In the genomic region with DNA sequence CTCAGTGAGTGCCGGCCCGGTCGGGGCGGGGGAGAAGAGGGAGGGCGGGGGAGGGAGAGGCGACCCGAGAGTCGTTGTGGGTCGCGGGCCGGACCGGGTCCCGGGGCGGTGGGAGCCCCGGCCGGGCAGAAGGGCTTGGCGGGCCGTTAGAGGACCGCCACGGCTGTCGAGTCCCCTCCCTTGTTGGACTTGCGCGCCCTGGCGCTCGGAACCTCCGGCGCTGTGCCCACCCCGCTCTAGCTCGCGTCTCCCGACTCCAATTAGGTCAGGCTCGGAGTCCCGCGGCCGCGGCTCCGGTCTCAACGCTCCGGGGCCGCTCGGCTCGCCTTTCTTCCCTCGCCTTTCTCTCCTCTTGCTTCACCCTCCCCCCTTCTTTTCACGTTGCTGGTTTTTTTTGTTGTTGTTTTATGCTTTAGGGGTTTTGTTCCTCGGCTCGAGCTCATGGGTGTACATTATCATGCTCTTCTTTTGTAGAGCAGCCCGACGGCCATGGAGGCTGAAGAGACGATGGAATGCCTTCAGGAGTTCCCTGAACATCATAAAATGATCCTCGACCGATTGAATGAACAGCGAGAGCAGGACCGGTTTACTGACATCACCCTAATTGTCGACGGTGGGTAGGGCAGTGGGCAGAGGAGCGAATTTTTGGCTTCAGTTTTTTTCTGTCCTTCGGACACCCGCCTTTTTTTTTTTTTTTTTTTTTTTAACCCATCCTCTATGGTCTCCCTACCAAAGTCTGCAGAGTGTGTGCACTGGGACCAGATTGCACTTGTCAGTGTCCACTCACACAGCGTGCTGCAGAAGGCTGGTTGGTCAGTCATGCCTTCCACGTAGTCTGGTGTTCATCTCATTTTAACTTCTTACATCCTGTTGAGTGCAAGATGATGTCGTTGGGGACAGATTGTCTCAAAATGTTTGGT, we compare ENCODE assay signal across 8 cellular contexts. TPM values are rescaled to one million over a fixed set of nuclear protein-coding genes. Genes with fewer than 3 reads are reported as not detected.
DNase-seq lines count a peak whose midpoint lies in the region; ATAC-seq, FAIRE-seq and TF ChIP-seq lines count a peak whose summit lies in the region.

No MANE protein-coding gene starts in this region.

- H3K36me3 Mint-ChIP-seq in astrocyte (ENCODE audit: low read depth, unreplicated experiment): peaks cover 4% of the 10 kb centered on the region

- in situ Hi-C loops in Caki2 (cut with HindIII; ENCODE audit: low pct_unique_long_range_greater_than_20kb, low sequenced_read_pairs): no loop called here

- peaks cover 13% of the 10 kb centered on the region for H3K4me1 Mint-ChIP-seq in astrocyte (ENCODE audit: low read depth, unreplicated experiment)

- H3K27ac Mint-ChIP-seq in astrocyte (ENCODE audit: unreplicated experiment): peak overlapping the region; percentile 96

- peak; percentile 44 for ATAC-seq in GM18907 (IDR thresholded peaks at IDR 0.05; ENCODE audit: unreplicated experiment)
- ATAC-seq in HG03095 (IDR thresholded peaks at IDR 0.05; ENCODE audit: unreplicated experiment): peak; percentile 34

- no peaks in the 10 kb centered on the region for H3K27me3 Mint-ChIP-seq in astrocyte (ENCODE audit: low read depth, unreplicated experiment)

- peaks cover 38% of the 10 kb centered on the region for H4K20me1 ChIP-seq in astrocyte (ENCODE audit: insufficient read depth, low read length)

- WGBS in iPS DF 6.9 (ENCODE audit: insufficient coverage, insufficient read length): no CpG with 5 or more reads among the region's 61 CpGs

- DNase-seq in Caki2 (ENCODE audit: low read depth): peak; percentile 41
- DNase-seq in NCI-H2227 treated with DMSO at 0.1 percent for 48 hours (lab: John Stamatoyannopoulos, UW): peak; percentile 88
- peak; percentile 60 for DNase-seq in astrocyte (ENCODE audit: low read depth)
- no peak for DNase-seq in iPS DF 6.9 (ENCODE audit: low read depth, low spot score)
- DNase-seq in skeletal muscle cell (ENCODE audit: low read depth): peak; percentile 21
- no peak for DNase-seq in activated CD8-positive, alpha-beta memory T cell treated with anti-CD3 and anti-CD28 coated beads for 24 hours

- peak overlapping the region; percentile 99 for H3K9ac ChIP-seq in astrocyte (ENCODE audit: low read length)

- H3K4me3 ChIP-seq in astrocyte (ENCODE audit: insufficient read depth, low read depth, low read length): peak overlapping the region; percentile 97
- H3K4me3 ChIP-seq in iPS DF 6.9 (ENCODE audit: low read length): peak overlapping the region; percentile 89
- H3K4me3 ChIP-seq in skeletal muscle cell (ENCODE audit: low read depth, low read length): peak overlapping the region; percentile 77

- FAIRE-seq in astrocyte (lab: Jason Lieb, UNC): no peak

- no peak for TF ChIP-seq CTCF in astrocyte (IDR thresholded peaks at IDR 0.05; ENCODE audit: insufficient read depth, low read depth, low read length)

- peaks cover 10% of the 10 kb centered on the region for H3K4me1 ChIP-seq in astrocyte (ENCODE audit: insufficient read depth, low read length)
- H3K4me1 ChIP-seq in iPS DF 6.9 (ENCODE audit: control insufficient read depth, insufficient read depth, low read length): no peaks in the 10 kb centered on the region

- H3K36me3 ChIP-seq in astrocyte (ENCODE audit: insufficient read depth, low read length) (peaks cover 28% of the 10 kb centered on the region), iPS DF 6.9 (ENCODE audit: control insufficient read depth, insufficient read depth, low read length) (peaks cover 9% of the 10 kb centered on the region; the same call in 1 of the 2 replicates)

- H3K4me2 ChIP-seq in astrocyte (ENCODE audit: low read length): peak overlapping the region; percentile 99

- peak overlapping the region; percentile 68 for H2AFZ ChIP-seq in astrocyte (ENCODE audit: low read depth, low read length)

- H3K9me3 ChIP-seq in astrocyte (ENCODE audit: insufficient read depth, low read depth, low read length) (no peaks in the 10 kb centered on the region), iPS DF 6.9 (ENCODE audit: control insufficient read depth, insufficient read depth, low read length) (no peaks in the 10 kb centered on the region)

- no peaks in the 10 kb centered on the region for H3K9me3 Mint-ChIP-seq in astrocyte (ENCODE audit: unreplicated experiment)

- peak overlapping the region; percentile 99 for H3K4me3 Mint-ChIP-seq in astrocyte (ENCODE audit: unreplicated experiment)

- H3K79me2 ChIP-seq in astrocyte (ENCODE audit: insufficient read depth, low read length): peaks cover 53% of the 10 kb centered on the region

- H3K27ac ChIP-seq in astrocyte (ENCODE audit: low read depth, low read length): peak overlapping the region; percentile 96
- no peak overlapping the region for H3K27ac ChIP-seq in iPS DF 6.9 (ENCODE audit: low read length)

- H3K27me3 ChIP-seq in astrocyte (ENCODE audit: insufficient read depth, low read length): no peaks in the 10 kb centered on the region
- no peaks in the 10 kb centered on the region for H3K27me3 ChIP-seq in iPS DF 6.9 (ENCODE audit: control insufficient read depth, insufficient read depth, low read length)

RNA-seq across cellular contexts. Expression of a gene that starts 1.1 kb away (rescaled TPM):
- 29.9 and 41.8 TPM in 2 replicates for total RNA-seq in Caki2 (2014; rRNA removed; shearing (Covaris generic); ENCODE audit: low replicate concordance)
- 25.7 and 28.7 TPM in 2 replicates for total RNA-seq in astrocyte

Comparison
In these comparisons a context has a peak if more than half of its experiments do, and no peak if none do; other contexts are left out.
1. DNase-seq: peak in Caki2 (single experiment), NCI-H2227 treated with DMSO at 0.1 percent for 48 hours (single experiment), astrocyte (single experiment) and skeletal muscle cell (single experiment); none in iPS DF 6.9 (single experiment) and activated CD8-positive, alpha-beta memory T cell treated with anti-CD3 and anti-CD28 coated beads for 24 hours (single experiment).
2. Peak in every context shown above with its lines, with median percentiles within 50 percentile points of each other: H3K4me3 ChIP-seq.